In the genomic region with DNA sequence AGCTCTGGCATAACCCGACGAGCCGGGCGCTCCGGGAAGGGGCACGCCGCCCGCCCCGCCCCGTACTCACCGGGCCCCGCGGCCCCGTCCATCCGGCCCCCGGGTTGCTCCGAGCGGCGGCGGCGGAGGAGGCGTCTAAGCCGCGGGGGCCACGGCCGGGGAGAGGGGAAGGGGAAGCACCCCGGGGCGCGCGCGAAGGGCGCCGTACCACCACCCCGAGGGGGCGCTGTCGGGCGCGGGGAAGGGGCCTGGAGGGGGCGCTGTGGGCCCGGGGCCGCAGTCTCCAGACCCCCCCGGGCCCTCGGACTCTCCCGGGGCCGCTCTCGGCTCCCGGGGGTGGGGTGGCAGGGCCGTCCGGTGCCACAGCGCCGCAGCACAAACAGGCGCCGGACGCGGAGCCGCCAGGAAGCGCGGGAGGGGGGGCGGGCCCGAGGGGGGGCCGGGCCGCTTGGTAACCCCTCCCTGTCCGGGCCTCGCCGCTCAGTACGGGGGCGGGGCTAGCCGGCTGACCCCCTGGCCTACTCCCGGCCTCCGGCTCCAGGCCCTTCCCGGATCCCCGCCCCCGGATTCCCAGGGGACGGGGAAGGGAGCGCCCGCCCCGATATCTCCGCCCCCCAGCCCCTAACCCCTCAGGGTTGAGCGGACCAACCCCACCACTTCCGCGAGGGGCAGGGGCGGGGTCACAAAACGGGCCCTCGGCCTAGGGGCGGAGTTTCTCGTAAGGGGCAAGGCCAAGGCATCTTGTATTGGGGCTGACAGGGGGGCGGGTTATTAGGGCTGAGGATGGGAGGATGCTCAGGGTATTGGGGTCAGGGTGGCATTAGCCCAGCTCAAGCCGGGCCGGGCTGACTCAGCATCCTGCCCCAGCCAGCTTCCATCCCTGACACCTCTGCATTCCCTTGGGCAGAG, we compare ENCODE assay signal across 8 cellular contexts. TPM values are rescaled to one million over a fixed set of nuclear protein-coding genes. Genes with fewer than 3 reads are reported as not detected.
A peak's percentile ranks its signal among the peaks of the same experiment; 100 is the strongest.
DNase-seq lines count a peak whose midpoint lies in the region; ATAC-seq, FAIRE-seq and TF ChIP-seq lines count a peak whose summit lies in the region.

A gene with protein sequence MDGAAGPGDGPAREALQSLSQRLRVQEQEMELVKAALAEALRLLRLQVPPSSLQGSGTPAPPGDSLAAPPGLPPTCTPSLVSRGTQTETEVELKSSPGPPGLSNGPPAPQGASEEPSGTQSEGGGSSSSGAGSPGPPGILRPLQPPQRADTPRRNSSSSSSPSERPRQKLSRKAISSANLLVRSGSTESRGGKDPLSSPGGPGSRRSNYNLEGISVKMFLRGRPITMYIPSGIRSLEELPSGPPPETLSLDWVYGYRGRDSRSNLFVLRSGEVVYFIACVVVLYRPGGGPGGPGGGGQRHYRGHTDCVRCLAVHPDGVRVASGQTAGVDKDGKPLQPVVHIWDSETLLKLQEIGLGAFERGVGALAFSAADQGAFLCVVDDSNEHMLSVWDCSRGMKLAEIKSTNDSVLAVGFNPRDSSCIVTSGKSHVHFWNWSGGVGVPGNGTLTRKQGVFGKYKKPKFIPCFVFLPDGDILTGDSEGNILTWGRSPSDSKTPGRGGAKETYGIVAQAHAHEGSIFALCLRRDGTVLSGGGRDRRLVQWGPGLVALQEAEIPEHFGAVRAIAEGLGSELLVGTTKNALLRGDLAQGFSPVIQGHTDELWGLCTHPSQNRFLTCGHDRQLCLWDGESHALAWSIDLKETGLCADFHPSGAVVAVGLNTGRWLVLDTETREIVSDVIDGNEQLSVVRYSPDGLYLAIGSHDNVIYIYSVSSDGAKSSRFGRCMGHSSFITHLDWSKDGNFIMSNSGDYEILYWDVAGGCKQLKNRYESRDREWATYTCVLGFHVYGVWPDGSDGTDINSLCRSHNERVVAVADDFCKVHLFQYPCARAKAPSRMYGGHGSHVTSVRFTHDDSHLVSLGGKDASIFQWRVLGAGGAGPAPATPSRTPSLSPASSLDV (minus strand): TSS at position 410 of the 909 bp plus-strand sequence. CDS start 318 bp downstream, at position 92.
A gene with protein sequence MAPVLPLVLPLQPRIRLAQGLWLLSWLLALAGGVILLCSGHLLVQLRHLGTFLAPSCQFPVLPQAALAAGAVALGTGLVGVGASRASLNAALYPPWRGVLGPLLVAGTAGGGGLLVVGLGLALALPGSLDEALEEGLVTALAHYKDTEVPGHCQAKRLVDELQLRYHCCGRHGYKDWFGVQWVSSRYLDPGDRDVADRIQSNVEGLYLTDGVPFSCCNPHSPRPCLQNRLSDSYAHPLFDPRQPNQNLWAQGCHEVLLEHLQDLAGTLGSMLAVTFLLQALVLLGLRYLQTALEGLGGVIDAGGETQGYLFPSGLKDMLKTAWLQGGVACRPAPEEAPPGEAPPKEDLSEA (plus strand): TSS at position 892 of the 909 bp plus-strand sequence. CDS start 25 bp downstream, outside the sequence.

- H3K4me3 ChIP-seq in HFF-Myc (replicated peaks; ENCODE audit: low read depth, low read length): peak within 1 kb of the TSS; percentile 66
- peak within 1 kb of the TSS; percentile 87 for H3K4me3 ChIP-seq in right cardiac atrium (ENCODE audit: low read length)

- TF ChIP-seq CTCF in GM12872 (IDR thresholded peaks at IDR 0.05; ENCODE audit: insufficient read depth, low read depth, low read length): peak; percentile 88
- TF ChIP-seq CTCF in HFF-Myc (IDR thresholded peaks at IDR 0.05; ENCODE audit: low read depth, low read length, missing control alignments): peak; percentile 82

- intact Hi-C loops in right cardiac atrium (cut with DNase I): loop anchor here in 1 of 4 donors (5.0 kb wide), 1 partner anchor 80 kb away; no protein-coding TSS in a partner anchor

- under 1% methylated on average over 89 of the region's 89 CpGs for WGBS in right cardiac atrium

- H3K4me1 ChIP-seq in right cardiac atrium (ENCODE audit: control insufficient read depth, insufficient read depth, low read length): no peaks in the 10 kb centered on the region

- no peaks in the 10 kb centered on the region for H3K9me3 ChIP-seq in right cardiac atrium (ENCODE audit: control insufficient read depth, low read length)

- DNase-seq in HFF-Myc (ENCODE audit: extremely low read depth, low read depth) (no peak), MV-4-11 (lab: John Stamatoyannopoulos, UW) (peak; percentile 64), T-helper 1 cell (peak; percentile 70 to 90 (median 80)), amniotic epithelial cell (ENCODE audit: low read depth) (peak; percentile 81), right cardiac atrium (peak; percentile 96 to 98 (median 97)), putamen (ENCODE audit: low spot score) (peak; percentile 87), urothelium cell line (ENCODE audit: low spot score) (peak; percentile 90)

- ATAC-seq in right cardiac atrium: peak; percentile 90 to 91

- H3K27me3 ChIP-seq in right cardiac atrium (ENCODE audit: control insufficient read depth, insufficient read depth): no peaks in the 10 kb centered on the region

- peak within 1 kb of the TSS; percentile 90 for H3K27ac ChIP-seq in right cardiac atrium (ENCODE audit: low read length)

- FAIRE-seq in urothelium cell line (lab: Jason Lieb, UNC): no peak

RNA-seq across cellular contexts. Expression of the first gene that starts in this region (rescaled TPM):
- 10 to 100 TPM; 23.5 to 33.3 (median 26.7) TPM for total RNA-seq in right cardiac atrium
- polyA plus RNA-seq in right cardiac atrium: 23.9 TPM

RNA-seq across cellular contexts. Expression of the second gene that starts in this region (rescaled TPM):
- total RNA-seq in right cardiac atrium: 1 to 10 TPM; 6.1 to 7.9 (median 6.6) TPM
- polyA plus RNA-seq in right cardiac atrium: 7.9 TPM
